Comparison of ENCODE assay signal across 1 cellular context in the genomic region with DNA sequence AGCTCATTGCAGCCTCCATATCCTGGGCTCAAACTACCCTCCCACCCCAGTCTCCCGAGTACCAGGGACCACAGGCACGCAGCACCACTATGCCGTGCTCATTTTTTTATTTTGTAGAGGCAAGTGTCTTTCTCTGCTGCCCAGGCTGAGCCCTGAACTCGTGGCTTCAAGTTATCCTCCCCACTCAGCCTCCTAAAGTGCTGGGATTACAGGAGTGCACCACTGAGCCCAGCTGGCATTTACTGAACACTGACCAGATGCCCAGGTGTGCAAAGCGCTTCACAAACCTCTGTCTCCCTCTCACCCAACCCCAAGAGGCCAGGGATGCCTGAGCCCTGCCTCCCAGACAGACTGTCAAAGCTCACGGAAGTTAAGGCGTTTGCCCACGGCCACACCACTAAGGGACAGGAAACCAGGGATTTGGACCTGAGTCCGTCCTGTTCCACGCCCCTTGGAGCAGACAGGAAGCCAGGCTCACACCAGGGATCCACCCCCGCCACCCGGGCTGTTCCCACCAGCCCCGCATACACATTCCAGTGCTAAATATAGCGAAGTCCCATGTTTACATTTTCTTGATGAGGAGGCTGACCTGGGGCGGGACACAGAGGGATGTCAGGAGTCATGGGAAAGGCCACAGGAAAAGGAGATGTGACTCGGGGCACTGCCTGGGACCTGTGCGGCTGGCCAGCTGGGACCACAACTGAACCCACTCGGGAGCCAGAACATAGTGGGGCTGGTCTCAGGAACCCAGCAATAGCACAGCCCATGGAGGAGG.
TF ChIP-seq lines count a peak whose summit lies in the region.

No MANE protein-coding gene starts in this region.

TF ChIP-seq in IMR-90, 13 proteins besides CTCF, POLR2A, EP300 and RAD21:
- TF ChIP-seq RCOR1 (IDR thresholded peaks at IDR 0.05; ENCODE audit: insufficient replicate concordance, low read length) (peak; percentile 29), MXI1 (IDR thresholded peaks at IDR 0.05; ENCODE audit: borderline replicate concordance, low read depth, low read length) (no peak), SMC3 (IDR thresholded peaks at IDR 0.05; ENCODE audit: low read depth, low read length) (no peak)
